Comparison of ENCODE assay signal across 9 cellular contexts in the genomic region with DNA sequence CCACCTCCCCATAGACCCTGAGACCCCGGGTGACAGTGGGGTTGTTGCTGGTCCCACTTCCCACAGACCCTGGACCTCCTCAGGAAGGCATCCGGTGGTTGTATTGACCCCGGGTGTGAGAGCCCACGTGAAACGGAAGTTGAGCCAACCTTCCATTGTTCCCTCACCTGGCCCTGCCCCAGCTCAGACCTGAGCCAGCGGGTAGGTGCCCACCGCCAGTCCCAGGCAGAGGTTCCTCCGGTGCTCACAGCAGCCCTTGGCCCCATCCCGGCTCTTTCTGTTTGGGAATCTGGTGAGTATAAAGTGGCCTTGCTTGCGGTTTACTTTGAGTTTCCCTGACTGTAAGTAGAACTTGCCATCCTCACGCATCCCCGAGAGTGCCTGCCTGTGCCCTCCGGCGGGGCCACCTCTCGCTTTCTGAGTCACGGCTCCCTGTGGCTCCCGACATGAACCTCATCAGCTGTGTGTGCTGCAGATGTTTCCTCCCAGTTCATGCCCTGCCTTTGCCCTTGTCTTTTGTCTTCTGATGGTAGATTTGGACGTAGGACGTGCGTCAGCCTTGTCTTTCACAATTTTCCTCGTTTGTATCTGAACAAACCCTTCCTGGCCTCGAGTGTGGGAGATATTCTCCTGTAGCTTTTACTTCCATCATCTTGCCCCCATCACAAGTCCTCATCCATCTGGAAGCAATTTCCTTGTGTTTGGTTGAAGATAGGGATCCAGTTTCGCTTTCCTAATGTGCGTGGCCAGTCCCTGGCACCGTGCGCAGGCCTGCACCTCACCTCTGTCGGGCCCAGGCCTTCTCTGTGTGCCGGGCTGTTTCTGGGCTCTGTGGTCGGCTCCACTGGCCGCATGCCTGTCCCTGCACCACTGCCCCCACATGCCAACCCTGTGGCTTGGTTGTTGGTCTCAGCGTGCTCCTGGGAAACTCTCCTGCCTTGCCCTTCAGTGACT.
DNase-seq lines count a peak whose midpoint lies in the region; ATAC-seq and TF ChIP-seq lines count a peak whose summit lies in the region.
"Had no signal": no experiment of that assay in that cellular context is flagged by ENCODE, and none has a peak within 500 bp of the region (broad histone marks: within the 10 kb centered on the region; RNA-seq: fewer than 3 reads in every experiment).

No MANE protein-coding gene starts in this region.

- TF ChIP-seq CTCF in natural killer cell (IDR thresholded peaks at IDR 0.05) = no peak

- ATAC-seq in natural killer cell = peak; percentile 44 to 45 (median 45)

- H3K4me3 Mint-ChIP-seq in natural killer cell = no peak overlapping the region

- intact Hi-C loops in natural killer cell (cut with micrococcal nuclease) = no loop called here

- DNase-seq in AG20443 (ENCODE audit: low spot score) (peak; percentile 90), LHCN-M2 (ENCODE audit: low read depth) (peak; percentile 62), dedifferentiated amniotic fluid mesenchymal stem cell (ENCODE audit: extremely low spot score) (peak; percentile 93), natural killer cell (peak; percentile 15), HuH-7.5 (ENCODE audit: low spot score) (no peak), SKM-1 (lab: John Stamatoyannopoulos, UW; ENCODE audit: unreplicated experiment) (no peak), ureter (ENCODE audit: low spot score) (no peak), NCI-H2081 (lab: John Stamatoyannopoulos, UW) (no peak)
- DNase-seq: activated naive CD4-positive, alpha-beta T cell had no signal

- no peaks in the 10 kb centered on the region for H3K36me3 Mint-ChIP-seq in natural killer cell

- H3K27ac Mint-ChIP-seq in natural killer cell = peak overlapping the region in 1 of 2 donors; percentile 70

- no peaks in the 10 kb centered on the region for H3K9me3 Mint-ChIP-seq in natural killer cell

- peaks cover 11 to 20% of the 10 kb centered on the region in 2 donors for H3K27me3 Mint-ChIP-seq in natural killer cell (ENCODE audit: low read depth in 2 of 2)

- H3K4me1 Mint-ChIP-seq in natural killer cell = peaks cover 0 to 17% of the 10 kb centered on the region in 2 donors

Comparison
In these comparisons a context has a peak if more than half of its experiments do, and no peak if none do; other contexts are left out.
1. DNase-seq: peak in AG20443 (single experiment), LHCN-M2 (single experiment), dedifferentiated amniotic fluid mesenchymal stem cell (single experiment) and natural killer cell (single experiment); none in HuH-7.5 (single experiment), SKM-1 (single experiment), ureter (single experiment) and NCI-H2081 (0 of 2).